18 cellular contexts compared by ENCODE assay signal in the genomic region with DNA sequence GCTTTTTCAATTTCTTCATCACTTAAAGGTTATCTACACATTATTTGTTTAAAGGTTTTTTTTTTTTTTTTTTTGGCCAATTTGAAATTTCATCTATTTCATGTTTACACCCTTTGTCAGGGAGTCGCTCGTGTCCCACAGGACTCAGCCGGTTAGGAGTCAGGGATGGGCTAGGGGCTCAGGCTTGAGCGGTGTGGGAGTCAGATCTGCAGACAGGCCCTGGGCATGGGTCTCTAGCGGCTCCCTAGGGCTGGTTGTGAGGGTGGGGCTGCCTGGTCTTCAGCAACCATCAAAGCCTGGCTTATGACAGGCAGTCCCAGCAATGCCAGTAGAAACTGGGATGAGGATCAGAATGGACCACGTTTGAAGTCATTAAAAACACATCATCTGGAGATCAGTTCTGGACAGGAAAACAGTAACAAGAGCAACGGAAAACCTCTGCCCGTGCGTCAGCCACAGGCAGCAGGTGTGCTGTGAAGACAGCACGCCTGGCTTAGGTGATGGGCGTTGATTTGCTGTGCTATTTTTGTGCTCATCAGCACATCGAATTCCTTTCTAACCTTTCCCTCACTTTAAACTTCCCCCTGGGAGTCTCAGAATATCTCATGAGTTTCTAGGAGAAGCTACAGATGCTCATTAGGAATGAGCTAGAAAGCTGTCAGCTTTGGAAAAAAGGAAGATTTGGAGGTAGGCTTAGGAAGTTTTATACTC.
"Had no signal": no experiment of that assay in that cellular context is flagged by ENCODE, and none has a peak within 500 bp of the region (broad histone marks: within the 10 kb centered on the region; RNA-seq: fewer than 3 reads in every experiment).

No MANE protein-coding gene starts in this region.

- DNase-seq: activated CD4-positive, alpha-beta T cell treated with anti-CD3 and anti-CD28 coated beads, Interleukin-2, amount 10 ng/mL, durations not matched to agents 7 days and 5 days; activated CD8-positive, alpha-beta memory T cell treated with anti-CD3 and anti-CD28 coated beads, Interleukin-2, amount 50 U/mL, for 48 hours; activated gamma-delta T cell treated with Interleukin-2 at 50 U/mL for 16 hours; activated T-cell treated with anti-CD3 and anti-CD28 coated beads, Interleukin-2, amount 50 U/mL, for 72 hours; adrenal gland; cerebellar nuclear complex; cortex of kidney; effector CD4-positive, alpha-beta T cell; mesenchymal stem cell; naive thymus-derived CD4-positive, alpha-beta T cell; retina; stimulated activated CD4-positive, alpha-beta T cell treated with anti-CD3 and anti-CD28 coated beads, Interleukin-12 subunit alpha, Interleukin-12 subunit beta, amount 100 ng/mL, for 4 hours; stimulated activated CD4-positive, alpha-beta T cell treated with anti-CD3 and anti-CD28 coated beads, Interleukin-1b, Interleukin-23, amount 100 ng/mL, for 48 hours; stimulated activated naive CD4-positive, alpha-beta T cell treated with Interleukin-2 at 50 U/mL for 16 hours; T1000; thyroid gland had no signal

- H3K4me1 Mint-ChIP-seq: activated CD4-positive, alpha-beta T cell treated with anti-CD3 and anti-CD28 coated beads, Interleukin-2, amount 10 ng/mL, durations not matched to agents 7 days and 5 days had no signal

- H3K36me3 Mint-ChIP-seq: activated naive CD4-positive, alpha-beta T cell treated with anti-CD3 and anti-CD28 coated beads, Interleukin-2, amount 50 U/mL, for 72 hours had no signal

- ATAC-seq: activated CD4-positive, CD25-positive, alpha-beta regulatory T cell treated with anti-CD3 and anti-CD28 coated beads, Interleukin-2, amount 50 U/mL, for 24 hours; activated naive CD4-positive, alpha-beta T cell treated with anti-CD3 and anti-CD28 coated beads, Interleukin-2, amount 50 U/mL, for 72 hours; activated T-cell treated with anti-CD3 and anti-CD28 coated beads, Interleukin-2, amount 50 U/mL, for 72 hours; naive thymus-derived CD4-positive, alpha-beta T cell had no signal

- H3K9me3 Mint-ChIP-seq: activated CD4-positive, alpha-beta T cell treated with anti-CD3 and anti-CD28 coated beads, Interleukin-2, amount 10 ng/mL, durations not matched to agents 7 days and 5 days; activated naive CD4-positive, alpha-beta T cell treated with anti-CD3 and anti-CD28 coated beads, Interleukin-2, amount 50 U/mL, for 72 hours; activated T-cell treated with anti-CD3 and anti-CD28 coated beads, Interleukin-2, amount 50 U/mL, for 72 hours; naive thymus-derived CD4-positive, alpha-beta T cell had no signal

- H3K27ac Mint-ChIP-seq: activated CD4-positive, alpha-beta T cell treated with anti-CD3 and anti-CD28 coated beads, Interleukin-2, amount 10 ng/mL, durations not matched to agents 7 days and 5 days; activated naive CD4-positive, alpha-beta T cell treated with anti-CD3 and anti-CD28 coated beads, Interleukin-2, amount 50 U/mL, for 72 hours; activated T-cell treated with anti-CD3 and anti-CD28 coated beads, Interleukin-2, amount 50 U/mL, for 72 hours had no signal

- H3K27me3 Mint-ChIP-seq: activated CD4-positive, alpha-beta T cell treated with anti-CD3 and anti-CD28 coated beads, Interleukin-2, amount 10 ng/mL, durations not matched to agents 7 days and 5 days; naive thymus-derived CD4-positive, alpha-beta T cell had no signal

- H3K4me3 Mint-ChIP-seq: activated CD4-positive, alpha-beta T cell treated with anti-CD3 and anti-CD28 coated beads, Interleukin-2, amount 10 ng/mL, durations not matched to agents 7 days and 5 days; activated T-cell treated with anti-CD3 and anti-CD28 coated beads, Interleukin-2, amount 50 U/mL, for 72 hours had no signal
